In the genomic region with DNA sequence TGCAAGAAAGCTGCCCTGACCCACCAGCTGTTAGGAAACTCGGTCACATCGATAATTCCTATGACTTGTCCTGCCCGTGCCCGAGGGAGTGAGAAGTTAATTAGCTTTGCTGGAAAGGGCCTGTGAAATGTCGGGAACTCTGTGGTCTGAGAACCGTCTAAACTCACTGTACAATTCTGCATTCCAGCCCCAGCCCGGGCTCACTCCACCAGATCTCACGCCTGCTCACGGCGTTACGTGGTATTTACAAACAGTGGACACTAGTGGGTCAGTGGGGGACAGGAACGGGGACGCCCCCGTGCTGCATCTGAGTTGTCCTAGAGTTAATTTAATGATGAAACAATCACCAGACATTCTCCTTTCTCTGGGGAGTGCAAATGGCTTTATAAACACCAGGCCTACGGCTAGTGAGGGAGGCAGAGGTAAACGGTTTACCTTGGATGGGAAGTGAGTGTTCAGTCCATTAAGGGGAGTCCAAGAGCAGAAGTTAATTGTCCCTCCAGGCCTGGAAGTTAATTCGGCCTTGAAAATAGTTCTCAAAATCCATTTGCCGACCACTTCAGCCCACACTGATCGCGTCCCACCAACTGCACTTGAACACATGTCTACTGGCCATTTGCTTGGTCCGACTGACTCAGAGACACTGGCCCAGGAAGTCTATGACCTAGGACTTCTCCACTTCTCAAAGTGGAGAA, we compare ENCODE assay signal across 19 cellular contexts.
DNase-seq lines count a peak whose midpoint lies in the region; ATAC-seq and TF ChIP-seq lines count a peak whose summit lies in the region.
"Had no signal": no experiment of that assay in that cellular context is flagged by ENCODE, and none has a peak within 500 bp of the region (broad histone marks: within the 10 kb centered on the region; RNA-seq: fewer than 3 reads in every experiment).

No MANE protein-coding gene starts in this region.

- H3K27ac Mint-ChIP-seq in GM23338 = no peak overlapping the region
- peak overlapping the region in 1 of 2 donors; percentile 74 for H3K27ac Mint-ChIP-seq in stimulated activated naive CD8-positive, alpha-beta T cell treated with anti-CD3 and anti-CD28 coated beads, Interleukin-15, amount 100 ng/mL, for 72 hours
- H3K27ac Mint-ChIP-seq: activated CD8-positive, alpha-beta memory T cell treated with anti-CD3 and anti-CD28 coated beads, Interleukin-2, amount 10 ng/mL, durations not matched to agents 7 days and 5 days; effector memory CD8-positive, alpha-beta T cell had no signal

- H3K27me3 ChIP-seq in GM23338 (ENCODE audit: insufficient read depth) = no peaks in the 10 kb centered on the region
- H3K27me3 ChIP-seq in ascending aorta = no peaks in the 10 kb centered on the region
- H3K27me3 ChIP-seq in mesenchymal stem cell (ENCODE audit: control insufficient read depth in 1 of 2, insufficient read depth in 1 of 2, low read length in 2 of 2) = no peaks in the 10 kb centered on the region
- H3K27me3 ChIP-seq in smooth muscle cell (ENCODE audit: low read depth) = no peaks in the 10 kb centered on the region
- H3K27me3 ChIP-seq: BLaER1, right lobe of liver had no signal

- intact Hi-C loops in ascending aorta (cut with DNase I) = loop anchor here (2.0 kb wide), 1 partner anchor 50 kb away; no protein-coding TSS in a partner anchor

- H2BK120ac ChIP-seq in mesenchymal stem cell (ENCODE audit: low read depth, low read length) = no peak overlapping the region

- H3K4ac ChIP-seq in mesenchymal stem cell (ENCODE audit: low read depth in 1 of 2, low read length in 2 of 2) = peak overlapping the region; percentile 35 to 46

- TF ChIP-seq CTCF in GM23338 (conservative IDR thresholded peaks at IDR 0.05; ENCODE audit: low read depth in 2 of 2) = no peak
- no peak for TF ChIP-seq CTCF in ascending aorta (IDR thresholded peaks at IDR 0.05)
- TF ChIP-seq CTCF in smooth muscle cell (IDR thresholded peaks at IDR 0.05; ENCODE audit: borderline replicate concordance, insufficient read depth, poor library complexity, severe bottlenecking) = no peak

- peak overlapping the region; percentile 39 for H4K91ac ChIP-seq in mesenchymal stem cell (ENCODE audit: low read length)

- H3K4me1 Mint-ChIP-seq in GM23338 = peaks cover 27% of the 10 kb centered on the region
- peaks cover 6% of the 10 kb centered on the region for H3K4me1 Mint-ChIP-seq in stimulated activated naive CD8-positive, alpha-beta T cell treated with anti-CD3 and anti-CD28 coated beads, Interleukin-15, amount 100 ng/mL, for 72 hours

- WGBS in mesenchymal stem cell = 62% methylated on average over 21 of the region's 21 CpGs
- 24% methylated on average over 21 of the region's 21 CpGs for WGBS in smooth muscle cell (ENCODE audit: low lambda C conversion rate)

- H3K4me3 ChIP-seq in GM23338 (no peak overlapping the region), ascending aorta (no peak overlapping the region), mesenchymal stem cell (ENCODE audit: insufficient read depth in 1 of 2, low read depth in 1 of 2, low read length in 2 of 2) (no peak overlapping the region), smooth muscle cell (no peak overlapping the region)
- H3K4me3 ChIP-seq: BLaER1, mucosa of descending colon, PC-9, right lobe of liver had no signal

- no peak for ATAC-seq in GM23338
- no peak for ATAC-seq in stimulated activated naive CD8-positive, alpha-beta T cell treated with anti-CD3 and anti-CD28 coated beads, Interleukin-15, amount 100 ng/mL, for 72 hours
- ATAC-seq: activated CD8-positive, alpha-beta memory T cell treated with anti-CD3 and anti-CD28 coated beads, Interleukin-2, amount 10 ng/mL, durations not matched to agents 7 days and 5 days; effector memory CD8-positive, alpha-beta T cell; mucosa of descending colon; right lobe of liver had no signal

- H3K9me3 Mint-ChIP-seq in GM23338 = peaks cover 7% of the 10 kb centered on the region; the same call in 2 of the 3 replicates
- H3K9me3 Mint-ChIP-seq in stimulated activated naive CD8-positive, alpha-beta T cell treated with anti-CD3 and anti-CD28 coated beads, Interleukin-15, amount 100 ng/mL, for 72 hours = peaks cover 13 to 14% of the 10 kb centered on the region in 2 donors

- H3K14ac ChIP-seq in mesenchymal stem cell (ENCODE audit: low read length in 2 of 2) = no peak overlapping the region

- H3K9me3 ChIP-seq in ascending aorta (no peaks in the 10 kb centered on the region), mesenchymal stem cell (ENCODE audit: control insufficient read depth, low read length) (peaks cover 5% of the 10 kb centered on the region), smooth muscle cell (replicated peaks; ENCODE audit: low read depth) (no peaks in the 10 kb centered on the region)
- H3K9me3 ChIP-seq: BLaER1, mucosa of descending colon, right lobe of liver had no signal

- H4K8ac ChIP-seq in mesenchymal stem cell (ENCODE audit: low read length) = peak overlapping the region; percentile 83

- H4K20me1 ChIP-seq in GM23338 (replicated peaks; ENCODE audit: insufficient read depth) (no peaks in the 10 kb centered on the region), smooth muscle cell (ENCODE audit: low read depth) (no peaks in the 10 kb centered on the region)
- H4K20me1 ChIP-seq: BLaER1 had no signal

- peaks cover 13% of the 10 kb centered on the region for H3F3A ChIP-seq in GM23338 (replicated peaks; ENCODE audit: low read depth)
- peaks cover 10% of the 10 kb centered on the region for H3F3A ChIP-seq in smooth muscle cell (ENCODE audit: low read depth)

- no peak overlapping the region for H3K4me3 Mint-ChIP-seq in GM23338
- H3K4me3 Mint-ChIP-seq in stimulated activated naive CD8-positive, alpha-beta T cell treated with anti-CD3 and anti-CD28 coated beads, Interleukin-15, amount 100 ng/mL, for 72 hours = no peak overlapping the region
- H3K4me3 Mint-ChIP-seq: activated CD8-positive, alpha-beta memory T cell treated with anti-CD3 and anti-CD28 coated beads, Interleukin-2, amount 10 ng/mL, durations not matched to agents 7 days and 5 days; effector memory CD8-positive, alpha-beta T cell had no signal

- peak overlapping the region; percentile 82 to 99 for H2BK12ac ChIP-seq in mesenchymal stem cell (ENCODE audit: low read length in 2 of 2)

- H3K79me2 ChIP-seq in GM23338 (replicated peaks; ENCODE audit: insufficient read depth) (no peaks in the 10 kb centered on the region), smooth muscle cell (ENCODE audit: low read depth) (no peaks in the 10 kb centered on the region)

- peak overlapping the region; percentile 58 for H2AK5ac ChIP-seq in mesenchymal stem cell (ENCODE audit: low read length, severe bottlenecking)

- H3K27ac ChIP-seq in GM23338 (ENCODE audit: low read depth) (no peak overlapping the region), ascending aorta (peak overlapping the region; percentile 14 to 17), mesenchymal stem cell (ENCODE audit: low read length, poor library complexity, severe bottlenecking) (no peak overlapping the region), smooth muscle cell (ENCODE audit: low read depth) (peak overlapping the region; percentile 83)
- H3K27ac ChIP-seq: BLaER1, PC-9 had no signal

- H3K36me3 ChIP-seq in GM23338 (ENCODE audit: insufficient read depth) (no peaks in the 10 kb centered on the region), ascending aorta (no peaks in the 10 kb centered on the region), mesenchymal stem cell (ENCODE audit: control insufficient read depth in 1 of 2, insufficient read depth in 2 of 2, low read depth in 1 of 2, low read length in 2 of 2) (no peaks in the 10 kb centered on the region), smooth muscle cell (ENCODE audit: low read depth) (no peaks in the 10 kb centered on the region)
- H3K36me3 ChIP-seq: BLaER1, right lobe of liver had no signal

- H3K36me3 Mint-ChIP-seq in GM23338 (ENCODE audit: low read depth) = no peaks in the 10 kb centered on the region
- H3K36me3 Mint-ChIP-seq: activated CD8-positive, alpha-beta memory T cell treated with anti-CD3 and anti-CD28 coated beads, Interleukin-2, amount 10 ng/mL, durations not matched to agents 7 days and 5 days had no signal

- peak overlapping the region; percentile 30 for H3K9ac ChIP-seq in mesenchymal stem cell (ENCODE audit: low read length)
- H3K9ac ChIP-seq in smooth muscle cell (ENCODE audit: low read depth) = no peak overlapping the region
- H3K9ac ChIP-seq: BLaER1 had no signal

- H3K4me1 ChIP-seq in GM23338 (ENCODE audit: insufficient read depth) = 0 out of 2 replicates have a peak, but pooled peaks cover 1% of the 10 kb centered on the region
- H3K4me1 ChIP-seq in ascending aorta = peaks cover 4 to 22% of the 10 kb centered on the region in 2 donors
- H3K4me1 ChIP-seq in mesenchymal stem cell (ENCODE audit: control insufficient read depth, insufficient read depth, low read depth, low read length) = peaks cover 11% of the 10 kb centered on the region
- no peaks in the 10 kb centered on the region for H3K4me1 ChIP-seq in smooth muscle cell (ENCODE audit: low read depth)

- H3K4me2 ChIP-seq in GM23338 (no peak overlapping the region), mesenchymal stem cell (ENCODE audit: low read length, poor library complexity, severe bottlenecking) (no peak overlapping the region), smooth muscle cell (no peak overlapping the region)
- H3K4me2 ChIP-seq: BLaER1, PC-9 had no signal

- peak overlapping the region; percentile 79 to 81 for H3K18ac ChIP-seq in mesenchymal stem cell (ENCODE audit: low read depth in 1 of 2, low read length in 2 of 2)

- H2BK5ac ChIP-seq in mesenchymal stem cell (ENCODE audit: low read depth, low read length, poor library complexity, severe bottlenecking) = peak overlapping the region; percentile 36

- H3K9me2 ChIP-seq in GM23338 (ENCODE audit: insufficient read depth) = no peaks in the 10 kb centered on the region

- no peaks in the 10 kb centered on the region for H3K79me1 ChIP-seq in mesenchymal stem cell (replicated peaks; ENCODE audit: low read length, poor library complexity, severe bottlenecking)

- H2AFZ ChIP-seq in GM23338 (peak overlapping the region; percentile 48; the same call in 1 of the 2 replicates), mesenchymal stem cell (ENCODE audit: low read depth, low read length) (peak overlapping the region; percentile 21), smooth muscle cell (ENCODE audit: low read depth) (no peak overlapping the region)
- H2AFZ ChIP-seq: PC-9 had no signal

- H2BK15ac ChIP-seq in mesenchymal stem cell (ENCODE audit: low read depth, poor library complexity, severe bottlenecking) = peak overlapping the region; percentile 86

- no peak for DNase-seq in GM23338 (ENCODE audit: low spot score)
- no peak for DNase-seq in ascending aorta (ENCODE audit: low spot score in 2 of 2)
- peak; percentile 84 for DNase-seq in mesenchymal stem cell
- no peak for DNase-seq in smooth muscle cell (lab: John Stamatoyannopoulos, UW; ENCODE audit: unreplicated experiment)
- no peak for DNase-seq in CD1c-positive myeloid dendritic cell (ENCODE audit: extremely low spot score)
- DNase-seq in DMS79 (lab: John Stamatoyannopoulos, UW) = no peak
- DNase-seq in stimulated activated naive CD8-positive, alpha-beta T cell treated with anti-CD3 and anti-CD28 coated beads, Interleukin-15, amount 100 ng/mL, for 72 hours = no peak
- DNase-seq: activated CD8-positive, alpha-beta memory T cell treated with anti-CD3 and anti-CD28 coated beads, Interleukin-2, amount 10 ng/mL, durations not matched to agents 7 days and 5 days; activated effector memory CD4-positive, alpha-beta T cell treated with Interleukin-2 at 50 U/mL for 16 hours; amygdala; effector memory CD8-positive, alpha-beta T cell; hypothalamus; mucosa of descending colon; NCI-H1436 treated with DMSO at 0.1 percent for 48 hours; NCI-H774; nucleus accumbens; PC-9 had no signal

- H3K23ac ChIP-seq in mesenchymal stem cell (ENCODE audit: low read length in 2 of 2) = no peak overlapping the region

- H3K27me3 Mint-ChIP-seq in GM23338 (ENCODE audit: insufficient read depth, low read depth, poor library complexity) = peaks cover 17% of the 10 kb centered on the region
- no peaks in the 10 kb centered on the region for H3K27me3 Mint-ChIP-seq in stimulated activated naive CD8-positive, alpha-beta T cell treated with anti-CD3 and anti-CD28 coated beads, Interleukin-15, amount 100 ng/mL, for 72 hours
- H3K27me3 Mint-ChIP-seq: activated CD8-positive, alpha-beta memory T cell treated with anti-CD3 and anti-CD28 coated beads, Interleukin-2, amount 10 ng/mL, durations not matched to agents 7 days and 5 days had no signal

Comparison
In these comparisons a context has a peak if more than half of its experiments do, and no peak if none do; other contexts are left out.
1. H3K27ac ChIP-seq: peak in ascending aorta (2 of 2) and smooth muscle cell (single experiment); none in GM23338 (single experiment) and mesenchymal stem cell (single experiment).